19 cellular contexts compared by ENCODE assay signal in genomic region chr6:83590413-83590812, GRCh38.
DNase-seq lines count a peak whose midpoint lies in the region; ATAC-seq and TF ChIP-seq lines count a peak whose summit lies in the region.
"Had no signal": no experiment of that assay in that cellular context is flagged by ENCODE, and none has a peak within 500 bp of the region (broad histone marks: within the 10 kb centered on the region; RNA-seq: fewer than 3 reads in every experiment).

No MANE protein-coding gene starts in this region.

- H3K4me3 ChIP-seq in choroid plexus epithelial cell (ENCODE audit: low read depth, low read length), result no peak overlapping the region
- H3K4me3 ChIP-seq in skeletal muscle cell (ENCODE audit: low read depth, low read length), result no peak overlapping the region
- H3K4me3 ChIP-seq: heart left ventricle, transverse colon had no signal

- ATAC-seq in HG02852 (IDR thresholded peaks at IDR 0.05; ENCODE audit: unreplicated experiment), result no peak
- ATAC-seq: heart left ventricle had no signal

- DNase-seq in HT1080 (ENCODE audit: low read depth), result peak; percentile 28
- peak; percentile 32 for DNase-seq in NOMO-1 treated with dmso at 0.1 percent for 144 hours (lab: John Stamatoyannopoulos, UW; ENCODE audit: unreplicated experiment)
- DNase-seq in choroid plexus epithelial cell (ENCODE audit: low read depth), result peak; percentile 77
- peak; percentile 18 for DNase-seq in skeletal muscle cell (ENCODE audit: low read depth)
- DNase-seq in DMS153 (lab: John Stamatoyannopoulos, UW), result no peak
- DNase-seq in NCI-H1417 (lab: John Stamatoyannopoulos, UW), result no peak
- DNase-seq: activated CD4-positive, alpha-beta T cell treated with anti-CD3 and anti-CD28 coated beads, Interleukin-2, amount 10 ng/mL, durations not matched to agents 7 days and 5 days; activated naive CD4-positive, alpha-beta T cell treated with anti-CD3 and anti-CD28 coated beads for 36 hours; DMS79; heart left ventricle; naive B cell; NCI-H524; nucleus accumbens; SK-N-SH; small intestine; stimulated activated CD4-positive, alpha-beta T cell treated with anti-CD3 and anti-CD28 coated beads, Interleukin-1b, Interleukin-23, amount 100 ng/mL, for 48 hours; transverse colon; WERI-Rb-1 had no signal

- no peak for TF ChIP-seq CTCF in choroid plexus epithelial cell (conservative IDR thresholded peaks at IDR 0.05; ENCODE audit: low read depth, low read length)

Comparison
In these comparisons a context has a peak if more than half of its experiments do, and no peak if none do; other contexts are left out.
1. DNase-seq: peak in HT1080 (single experiment), NOMO-1 treated with dmso at 0.1 percent for 144 hours (single experiment), choroid plexus epithelial cell (single experiment) and skeletal muscle cell (single experiment); none in DMS153 (single experiment) and NCI-H1417 (0 of 3).